ENCODE assay signal across 11 cellular contexts in genomic region chr2:26712486-26713465, GRCh38.
A peak's percentile ranks its signal among the peaks of the same experiment; 100 is the strongest.
DNase-seq lines count a peak whose midpoint lies in the region; ATAC-seq, FAIRE-seq and TF ChIP-seq lines count a peak whose summit lies in the region.
"Had no signal": no experiment of that assay in that cellular context is flagged by ENCODE, and none has a peak within 500 bp of the region (broad histone marks: within the 10 kb centered on the region; RNA-seq: fewer than 3 reads in every experiment).

No MANE protein-coding gene starts in this region.

- no peak for ATAC-seq in GM21717 (IDR thresholded peaks at IDR 0.05; ENCODE audit: unreplicated experiment)
- ATAC-seq in GM21576 (IDR thresholded peaks at IDR 0.05; ENCODE audit: unreplicated experiment), result no peak

- H3K27ac ChIP-seq in WERI-Rb-1, result 0 out of 2 replicates have a peak overlapping the region, but pooled peaks have one; percentile 25
- H3K27ac ChIP-seq: neutrophil had no signal

- no peak for TF ChIP-seq CTCF in WERI-Rb-1 (IDR thresholded peaks at IDR 0.05; ENCODE audit: low read depth, low read length)

- peaks cover 2% of the 10 kb centered on the region for H3K9me3 ChIP-seq in WERI-Rb-1 (ENCODE audit: severe bottlenecking)
- H3K9me3 ChIP-seq: MG63, neutrophil had no signal

- DNase-seq in Ammon's horn (ENCODE audit: low spot score), result peak; percentile 92
- DNase-seq in NCI-H1417 treated with DMSO at 0.1 percent for 48 hours (lab: John Stamatoyannopoulos, UW), result peak; percentile 78
- no peak for DNase-seq in WERI-Rb-1
- DNase-seq in middle frontal gyrus (ENCODE audit: extremely low spot score, low spot score), result peak; percentile 82
- no peak for DNase-seq in urothelium cell line (ENCODE audit: low spot score)
- no peak for DNase-seq in NCI-H1930 (lab: John Stamatoyannopoulos, UW)
- DNase-seq: MG63, T-helper 2 cell had no signal

- no peak for FAIRE-seq in urothelium cell line (lab: Jason Lieb, UNC)

- no peaks in the 10 kb centered on the region for H3K27me3 ChIP-seq in WERI-Rb-1 (ENCODE audit: insufficient read depth, low read depth, severe bottlenecking)
- H3K27me3 ChIP-seq: MG63 had no signal

- no peak overlapping the region for H3K4me3 ChIP-seq in WERI-Rb-1 (ENCODE audit: low read depth, low read length)
- H3K4me3 ChIP-seq: MG63 had no signal

- peaks cover 13% of the 10 kb centered on the region for H3K36me3 ChIP-seq in WERI-Rb-1
- H3K36me3 ChIP-seq: MG63, neutrophil had no signal

Comparison
In these comparisons a context has a peak if more than half of its experiments do, and no peak if none do; other contexts are left out.
1. DNase-seq: peak in Ammon's horn (single experiment), NCI-H1417 treated with DMSO at 0.1 percent for 48 hours (single experiment) and middle frontal gyrus (single experiment); none in WERI-Rb-1 (single experiment), urothelium cell line (single experiment) and NCI-H1930 (0 of 2).